Comparison of ENCODE assay signal across 21 cellular contexts in genomic region chr7:30968747-30969603, GRCh38. TPM values are rescaled to one million over a fixed set of nuclear protein-coding genes. Genes with fewer than 3 reads are reported as not detected.
A peak's percentile ranks its signal among the peaks of the same experiment; 100 is the strongest.
DNase-seq lines count a peak whose midpoint lies in the region; ATAC-seq and TF ChIP-seq lines count a peak whose summit lies in the region.
"Had no signal": no experiment of that assay in that cellular context is flagged by ENCODE, and none has a peak within 500 bp of the region (broad histone marks: within the 10 kb centered on the region; RNA-seq: fewer than 3 reads in every experiment).

No MANE protein-coding gene starts in this region.

- TF ChIP-seq CTCF in upper lobe of left lung (IDR thresholded peaks at IDR 0.05): no peak

- no peaks in the 10 kb centered on the region for H3K36me3 Mint-ChIP-seq in activated CD4-positive, alpha-beta T cell treated with anti-CD3 and anti-CD28 coated beads, Interleukin-2, amount 10 ng/mL, durations not matched to agents 24 days and 14 days (ENCODE audit: low read depth)
- no peaks in the 10 kb centered on the region for H3K36me3 Mint-ChIP-seq in activated T-helper 1 cell treated with anti-CD3 and anti-CD28 coated beads, Interleukin-12 subunit alpha, Interleukin-12 subunit beta, Interleukin-2, Interleukin-4 antibody, amounts not matched to agents 30 ng/mL and 10 ng/mL and 1 ng/mL, durations not matched to agents 14 hours and 24 hours and 36 hours (ENCODE audit: low read depth)
- H3K36me3 Mint-ChIP-seq: CD14-positive monocyte had no signal

- no peak for TF ChIP-seq EP300 in upper lobe of left lung (IDR thresholded peaks at IDR 0.05)

- H3K4me1 ChIP-seq in upper lobe of left lung: peaks cover 4 to 35% (median 18%) of the 10 kb centered on the region in 4 donors

- no peaks in the 10 kb centered on the region for H3K36me3 ChIP-seq in upper lobe of left lung
- H3K36me3 ChIP-seq: brain microvascular endothelial cell, heart left ventricle, neutrophil had no signal

- peak; percentile 10 for ATAC-seq in HG03175 (IDR thresholded peaks at IDR 0.05; ENCODE audit: unreplicated experiment)
- ATAC-seq in left colon: peak; percentile 88
- no peak for ATAC-seq in upper lobe of left lung (ENCODE audit: low FRiP score in 2 of 2)
- ATAC-seq: heart left ventricle, left ventricle myocardium superior had no signal

- TF ChIP-seq POLR2A in upper lobe of left lung (IDR thresholded peaks at IDR 0.05): no peak

- WGBS in upper lobe of left lung, 2 donors: 53 to 63% methylated on average over 4 to 7 of the region's 7 CpGs

- no peaks in the 10 kb centered on the region for H3K9me3 ChIP-seq in upper lobe of left lung
- H3K9me3 ChIP-seq: heart left ventricle, neutrophil had no signal

- DNase-seq in activated CD4-positive, alpha-beta T cell treated with anti-CD3 and anti-CD28 coated beads, Interleukin-2, amount 10 ng/mL, durations not matched to agents 24 days and 14 days: peak; percentile 48
- DNase-seq in activated CD4-positive, alpha-beta T cell treated with anti-CD3 and anti-CD28 coated beads, Interleukin-2, amount 50 U/mL, for 48 hours: no peak
- DNase-seq in left colon (peak in 1 of 2 donors; percentile 29), upper lobe of left lung (peak; percentile 11 to 59), NCI-H2107 treated with DMSO at 0.1 percent for 48 hours (lab: John Stamatoyannopoulos, UW; ENCODE audit: unreplicated experiment) (no peak), midbrain (lab: John Stamatoyannopoulos, UW) (no peak)
- no peak for DNase-seq in activated T-helper 1 cell treated with anti-CD3 and anti-CD28 coated beads, Interleukin-12 subunit alpha, Interleukin-12 subunit beta, Interleukin-2, Interleukin-4 antibody, amounts not matched to agents 30 ng/mL and 10 ng/mL and 1 ng/mL, durations not matched to agents 14 hours and 24 hours and 36 hours (ENCODE audit: low spot score)
- DNase-seq: activated CD4-positive, alpha-beta T cell treated with anti-CD3 and anti-CD28 coated beads, Interleukin-2, amount 50 U/mL, for 1 hour; activated gamma-delta T cell treated with Interleukin-2 at 50 U/mL for 16 hours; brain microvascular endothelial cell; heart left ventricle; left ventricle myocardium superior; NCI-H146; NCI-H748 treated with DMSO at 0.1 percent for 48 hours; SHP77; stimulated activated CD4-positive, alpha-beta T cell treated with anti-CD3 and anti-CD28 coated beads, Interleukin-4, amount 100 ng/mL, for 4 hours had no signal

- no peaks in the 10 kb centered on the region for H3K4me1 Mint-ChIP-seq in activated CD4-positive, alpha-beta T cell treated with anti-CD3 and anti-CD28 coated beads, Interleukin-2, amount 10 ng/mL, durations not matched to agents 24 days and 14 days
- H3K4me1 Mint-ChIP-seq in activated T-helper 1 cell treated with anti-CD3 and anti-CD28 coated beads, Interleukin-12 subunit alpha, Interleukin-12 subunit beta, Interleukin-2, Interleukin-4 antibody, amounts not matched to agents 30 ng/mL and 10 ng/mL and 1 ng/mL, durations not matched to agents 14 hours and 24 hours and 36 hours (ENCODE audit: low read depth): peaks cover 5% of the 10 kb centered on the region
- H3K4me1 Mint-ChIP-seq: CD14-positive monocyte had no signal

- no peaks in the 10 kb centered on the region for H3K9me3 Mint-ChIP-seq in activated CD4-positive, alpha-beta T cell treated with anti-CD3 and anti-CD28 coated beads, Interleukin-2, amount 10 ng/mL, durations not matched to agents 24 days and 14 days
- no peaks in the 10 kb centered on the region for H3K9me3 Mint-ChIP-seq in activated T-helper 1 cell treated with anti-CD3 and anti-CD28 coated beads, Interleukin-12 subunit alpha, Interleukin-12 subunit beta, Interleukin-2, Interleukin-4 antibody, amounts not matched to agents 30 ng/mL and 10 ng/mL and 1 ng/mL, durations not matched to agents 14 hours and 24 hours and 36 hours

- intact Hi-C loops in activated CD4-positive, alpha-beta T cell treated with anti-CD3 and anti-CD28 coated beads, Interleukin-2, amount 10 ng/mL, durations not matched to agents 24 days and 14 days (cut with micrococcal nuclease): no loop called here
- intact Hi-C loops in left colon (cut with DNase I, micrococcal nuclease): no loop called here
- intact Hi-C loops in activated T-helper 1 cell treated with anti-CD3 and anti-CD28 coated beads, Interleukin-12 subunit alpha, Interleukin-12 subunit beta, Interleukin-2, Interleukin-4 antibody, amounts not matched to agents 30 ng/mL and 10 ng/mL and 1 ng/mL, durations not matched to agents 14 hours and 24 hours and 36 hours (cut with micrococcal nuclease): no loop called here

- no peak overlapping the region for H3K27ac Mint-ChIP-seq in activated CD4-positive, alpha-beta T cell treated with anti-CD3 and anti-CD28 coated beads, Interleukin-2, amount 10 ng/mL, durations not matched to agents 24 days and 14 days
- H3K27ac Mint-ChIP-seq in activated T-helper 1 cell treated with anti-CD3 and anti-CD28 coated beads, Interleukin-12 subunit alpha, Interleukin-12 subunit beta, Interleukin-2, Interleukin-4 antibody, amounts not matched to agents 30 ng/mL and 10 ng/mL and 1 ng/mL, durations not matched to agents 14 hours and 24 hours and 36 hours: no peak overlapping the region
- H3K27ac Mint-ChIP-seq: CD14-positive monocyte had no signal

- H3K4me3 Mint-ChIP-seq in activated CD4-positive, alpha-beta T cell treated with anti-CD3 and anti-CD28 coated beads, Interleukin-2, amount 10 ng/mL, durations not matched to agents 24 days and 14 days: no peak overlapping the region
- H3K4me3 Mint-ChIP-seq in activated T-helper 1 cell treated with anti-CD3 and anti-CD28 coated beads, Interleukin-12 subunit alpha, Interleukin-12 subunit beta, Interleukin-2, Interleukin-4 antibody, amounts not matched to agents 30 ng/mL and 10 ng/mL and 1 ng/mL, durations not matched to agents 14 hours and 24 hours and 36 hours: no peak overlapping the region
- H3K4me3 Mint-ChIP-seq: CD14-positive monocyte had no signal

- no peak overlapping the region for H3K4me3 ChIP-seq in upper lobe of left lung
- H3K4me3 ChIP-seq: heart left ventricle had no signal

- no peak overlapping the region for H3K27ac ChIP-seq in upper lobe of left lung
- H3K27ac ChIP-seq: brain microvascular endothelial cell, heart left ventricle, neutrophil had no signal

- H3K27me3 ChIP-seq in upper lobe of left lung: no peaks in the 10 kb centered on the region

- H3K27me3 Mint-ChIP-seq in activated CD4-positive, alpha-beta T cell treated with anti-CD3 and anti-CD28 coated beads, Interleukin-2, amount 10 ng/mL, durations not matched to agents 24 days and 14 days: peaks cover 12% of the 10 kb centered on the region
- peaks cover 5% of the 10 kb centered on the region for H3K27me3 Mint-ChIP-seq in activated T-helper 1 cell treated with anti-CD3 and anti-CD28 coated beads, Interleukin-12 subunit alpha, Interleukin-12 subunit beta, Interleukin-2, Interleukin-4 antibody, amounts not matched to agents 30 ng/mL and 10 ng/mL and 1 ng/mL, durations not matched to agents 14 hours and 24 hours and 36 hours (ENCODE audit: insufficient read depth)

RNA-seq across cellular contexts. Expression of gene GHRHR, which starts 5.2 kb away (rescaled TPM):
- not detected in 2 replicates for total RNA-seq in activated CD4-positive, alpha-beta T cell treated with anti-CD3 and anti-CD28 coated beads, Interleukin-2, amount 10 ng/mL, durations not matched to agents 24 days and 14 days
- total RNA-seq in left colon (not detected), upper lobe of left lung (1 to 10 TPM in 2 of 6 donors, under 1 TPM in 2, not detected in 2; 0.67 to 3.1 (median 1.1) TPM)
- total RNA-seq in activated T-helper 1 cell treated with anti-CD3 and anti-CD28 coated beads, Interleukin-12 subunit alpha, Interleukin-12 subunit beta, Interleukin-2, Interleukin-4 antibody, amounts not matched to agents 30 ng/mL and 10 ng/mL and 1 ng/mL, durations not matched to agents 14 hours and 24 hours and 36 hours: not detected in 2 replicates
- total RNA-seq: A673; heart left ventricle; left ventricle myocardium superior; T-helper 1 cell treated with Interleukin-12 subunit alpha and Interleukin-12 subunit beta and Interleukin-4 antibody, amounts not matched to agents 30 ng/mL and 1 ng/mL, for 36 hours had no signal

RNA-seq across cellular contexts. Expression of gene AQP1, which starts 57.3 kb away (rescaled TPM):
- total RNA-seq in activated CD4-positive, alpha-beta T cell treated with anti-CD3 and anti-CD28 coated beads, Interleukin-2, amount 10 ng/mL, durations not matched to agents 24 days and 14 days: not detected in 2 replicates
- total RNA-seq in left colon (10 to 100 TPM; 27.6 to 45.5 TPM), upper lobe of left lung (1,000 to 10,000 TPM in 1 of 6 donors, 100 to 1,000 TPM in 5; 113 to 1,228 (median 802) TPM)
- total RNA-seq in activated T-helper 1 cell treated with anti-CD3 and anti-CD28 coated beads, Interleukin-12 subunit alpha, Interleukin-12 subunit beta, Interleukin-2, Interleukin-4 antibody, amounts not matched to agents 30 ng/mL and 10 ng/mL and 1 ng/mL, durations not matched to agents 14 hours and 24 hours and 36 hours: 0.12 and 0.13 TPM in 2 replicates

Comparison
In these comparisons a context has a peak if more than half of its experiments do, and no peak if none do; other contexts are left out.
1. DNase-seq: peak in activated CD4-positive, alpha-beta T cell treated with anti-CD3 and anti-CD28 coated beads, Interleukin-2, amount 10 ng/mL, durations not matched to agents 24 days and 14 days (single experiment) and upper lobe of left lung (2 of 2); none in activated CD4-positive, alpha-beta T cell treated with anti-CD3 and anti-CD28 coated beads, Interleukin-2, amount 50 U/mL, for 48 hours (0 of 2), NCI-H2107 treated with DMSO at 0.1 percent for 48 hours (single experiment), activated T-helper 1 cell treated with anti-CD3 and anti-CD28 coated beads, Interleukin-12 subunit alpha, Interleukin-12 subunit beta, Interleukin-2, Interleukin-4 antibody, amounts not matched to agents 30 ng/mL and 10 ng/mL and 1 ng/mL, durations not matched to agents 14 hours and 24 hours and 36 hours (single experiment) and midbrain (single experiment).
2. ATAC-seq: peak in HG03175 (single experiment) and left colon (single experiment); none in upper lobe of left lung (0 of 2).
3. RNA of gene AQP1, which starts 57.3 kb away (total RNA-seq): 113 to 1,228 TPM in upper lobe of left lung and 27.6 to 45.5 TPM in left colon; 0.12 to 0.13 TPM in activated T-helper 1 cell treated with anti-CD3 and anti-CD28 coated beads, Interleukin-12 subunit alpha, Interleukin-12 subunit beta, Interleukin-2, Interleukin-4 antibody, amounts not matched to agents 30 ng/mL and 10 ng/mL and 1 ng/mL, durations not matched to agents 14 hours and 24 hours and 36 hours and not detected in activated CD4-positive, alpha-beta T cell treated with anti-CD3 and anti-CD28 coated beads, Interleukin-2, amount 10 ng/mL, durations not matched to agents 24 days and 14 days; every median in the first group is over 10 times any median in the second.